23 cellular contexts compared by ENCODE assay signal in genomic region chr2:147851244-147851930, GRCh38. TPM values are rescaled to one million over a fixed set of nuclear protein-coding genes. Genes with fewer than 3 reads are reported as not detected.
A peak's percentile ranks its signal among the peaks of the same experiment; 100 is the strongest.
DNase-seq lines count a peak whose midpoint lies in the region; ATAC-seq and TF ChIP-seq lines count a peak whose summit lies in the region.
"Had no signal": no experiment of that assay in that cellular context is flagged by ENCODE, and none has a peak within 500 bp of the region (broad histone marks: within the 10 kb centered on the region; RNA-seq: fewer than 3 reads in every experiment).

No MANE protein-coding gene starts in this region.

- no peaks in the 10 kb centered on the region for H3K27me3 Mint-ChIP-seq in WTC11 (ENCODE audit: low read depth)

- no peaks in the 10 kb centered on the region for H3K9me2 ChIP-seq in hepatocyte (replicated peaks; ENCODE audit: insufficient read depth)

- H3K36me3 ChIP-seq in hepatocyte (replicated peaks; ENCODE audit: insufficient read depth, low read depth) = no peaks in the 10 kb centered on the region
- H3K36me3 ChIP-seq in mucosa of descending colon (ENCODE audit: low read depth) = no peaks in the 10 kb centered on the region
- H3K36me3 ChIP-seq: BE2C, MG63, SJSA1 had no signal

- CTCF ChIA-PET in WTC11 (lab: Charles Lee) = no interaction called here

- H4K20me1 ChIP-seq in hepatocyte (ENCODE audit: insufficient read depth, poor library complexity, severe bottlenecking) = peaks cover 74% of the 10 kb centered on the region

- H3K27ac Mint-ChIP-seq in WTC11 = no peak overlapping the region; the same call in 1 of the 2 replicates
- H3K27ac Mint-ChIP-seq: CD14-positive monocyte; CD8-positive, alpha-beta memory T cell; GM23338; H9 had no signal

- no peak overlapping the region for H3K4me3 ChIP-seq in hepatocyte
- H3K4me3 ChIP-seq in mucosa of descending colon = no peak overlapping the region
- H3K4me3 ChIP-seq: GM23338, MG63, SJSA1 had no signal

- intact Hi-C loops in mucosa of descending colon (cut with DNase I, micrococcal nuclease) = no loop called here

- no peak for ATAC-seq in WTC11
- peak; percentile 26 for ATAC-seq in mucosa of descending colon
- ATAC-seq in GM18511 (IDR thresholded peaks at IDR 0.05; ENCODE audit: unreplicated experiment) = no peak
- ATAC-seq in HG03039 (IDR thresholded peaks at IDR 0.05; ENCODE audit: unreplicated experiment) = no peak
- ATAC-seq: GM23338, PC-3, Right ventricle myocardium inferior had no signal

- no peak overlapping the region for H3K27ac ChIP-seq in hepatocyte
- H3K27ac ChIP-seq: SJSA1 had no signal

- TF ChIP-seq CTCF in WTC11 (IDR thresholded peaks at IDR 0.05) (no peak), hepatocyte (IDR thresholded peaks at IDR 0.05; ENCODE audit: poor library complexity) (no peak), mucosa of descending colon (IDR thresholded peaks at IDR 0.05) (no peak)

- H3K9me3 ChIP-seq in hepatocyte (ENCODE audit: low read depth) (no peaks in the 10 kb centered on the region), mucosa of descending colon (no peaks in the 10 kb centered on the region)
- H3K9me3 ChIP-seq: BE2C, MG63, SJSA1 had no signal

- H3K4me1 ChIP-seq in hepatocyte (ENCODE audit: insufficient read depth) (peaks cover 12% of the 10 kb centered on the region), mucosa of descending colon (ENCODE audit: low read depth) (peaks cover 8% of the 10 kb centered on the region)
- H3K4me1 ChIP-seq: BE2C, SJSA1 had no signal

- H3K4me2 ChIP-seq in hepatocyte = peak overlapping the region; percentile 29
- H3K4me2 ChIP-seq: GM23338 had no signal

- DNase-seq in NCI-H748 (lab: John Stamatoyannopoulos, UW; ENCODE audit: unreplicated experiment) (peak; percentile 60), WTC11 (ENCODE audit: low spot score) (no peak), hepatocyte (ENCODE audit: low spot score) (no peak), mucosa of descending colon (no peak), NCI-H2171 (lab: John Stamatoyannopoulos, UW) (no peak)
- DNase-seq: BE2C; CD8-positive, alpha-beta memory T cell; H9; IMR-90; KG1; MG63; NCI-H2081; NCI-H226; NCI-H510A treated with DMSO at 0.1 percent for 48 hours; NCI-H82; NK-92 treated with Interleukin-12 subunit alpha and Interleukin-12 subunit beta, amount 100 ng/mL, for 24 hours; PC-3 had no signal

- H3K79me2 ChIP-seq in hepatocyte = peaks cover 100% of the 10 kb centered on the region

- H3K4me1 Mint-ChIP-seq in WTC11 = peaks cover 39% of the 10 kb centered on the region

- H3K27me3 ChIP-seq in hepatocyte = no peaks in the 10 kb centered on the region
- H3K27me3 ChIP-seq: BE2C, MG63, SJSA1 had no signal

- no peaks in the 10 kb centered on the region for H3K9me3 Mint-ChIP-seq in WTC11
- H3K9me3 Mint-ChIP-seq: GM23338, H9 had no signal

- H3K36me3 Mint-ChIP-seq in WTC11 = no peaks in the 10 kb centered on the region
- H3K36me3 Mint-ChIP-seq: CD14-positive monocyte had no signal

- no peak overlapping the region for H3K4me3 Mint-ChIP-seq in WTC11
- H3K4me3 Mint-ChIP-seq: GM23338, H9 had no signal

- WGBS in hepatocyte (ENCODE audit: low lambda C conversion rate, missing lambda C conversion rate) = 64% methylated on average over 1 of the region's 1 CpG

- POLR2A ChIA-PET in WTC11 (lab: Charles Lee) = no interaction called here

- no peak overlapping the region for H2AFZ ChIP-seq in hepatocyte
- H2AFZ ChIP-seq: GM23338 had no signal

TF ChIP-seq in WTC11, 78 proteins besides CTCF, POLR2A, EP300 and RAD21:
- TF ChIP-seq ZNF425 (CRISPR knock-in tag; conservative IDR thresholded peaks at IDR 0.05) (no peak), IRF2 (CRISPR knock-in tag; IDR thresholded peaks at IDR 0.05; ENCODE audit: borderline replicate concordance, low read depth) (no peak), CREM (CRISPR knock-in tag; IDR thresholded peaks at IDR 0.05) (no peak), ZNF219 (CRISPR knock-in tag; IDR thresholded peaks at IDR 0.05; ENCODE audit: borderline replicate concordance) (no peak), PRRX2 (CRISPR knock-in tag; IDR thresholded peaks at IDR 0.05) (no peak), GABPB1 (CRISPR knock-in tag; IDR thresholded peaks at IDR 0.05) (peak; percentile 43; the same call in 1 of the 2 replicates), KAT7 (CRISPR knock-in tag; IDR thresholded peaks at IDR 0.05; ENCODE audit: borderline replicate concordance) (no peak), ZNF423 (CRISPR knock-in tag; IDR thresholded peaks at IDR 0.05) (no peak)

RNA-seq across cellular contexts. Expression of gene ACVR2A, which starts 6.6 kb away (rescaled TPM):
- 11.5 to 13.7 TPM (median 11.7 TPM) in 3 replicates for total RNA-seq in WTC11 (2021)
- 37.3 and 43.0 TPM in 2 replicates for total RNA-seq in hepatocyte
- 20.9 and 21.9 TPM in 2 replicates for polyA plus RNA-seq in hepatocyte
- total RNA-seq in mucosa of descending colon = 10 to 100 TPM; 19.7 to 33.0 (median 29.0) TPM
